10 cellular contexts compared by ENCODE assay signal in genomic region chr4:54942735-54943134, GRCh38.
DNase-seq lines count a peak whose midpoint lies in the region; ATAC-seq and TF ChIP-seq lines count a peak whose summit lies in the region.
"Had no signal": no experiment of that assay in that cellular context is flagged by ENCODE, and none has a peak within 500 bp of the region (broad histone marks: within the 10 kb centered on the region; RNA-seq: fewer than 3 reads in every experiment).

No MANE protein-coding gene starts in this region.

- H3K27me3 ChIP-seq in CD4-positive, CD25-positive, alpha-beta regulatory T cell (ENCODE audit: control insufficient read depth, insufficient read depth, low read length), result no peaks in the 10 kb centered on the region

- no peaks in the 10 kb centered on the region for H3K36me3 Mint-ChIP-seq in CD4-positive, CD25-positive, alpha-beta regulatory T cell
- H3K36me3 Mint-ChIP-seq in T-cell, result no peaks in the 10 kb centered on the region
- H3K36me3 Mint-ChIP-seq: mesothelial cell of epicardium had no signal

- peaks cover 0 to 50% (median 19%) of the 10 kb centered on the region in 4 donors for H3K4me1 Mint-ChIP-seq in CD4-positive, CD25-positive, alpha-beta regulatory T cell
- H3K4me1 Mint-ChIP-seq in T-cell, result peaks cover 50 to 62% (median 52%) of the 10 kb centered on the region in 3 donors

- H3K4me3 Mint-ChIP-seq in CD4-positive, CD25-positive, alpha-beta regulatory T cell, result peak overlapping the region; percentile 14 to 84 (median 65)
- H3K4me3 Mint-ChIP-seq in T-cell, result peak overlapping the region; percentile 56 to 66 (median 59)
- H3K4me3 Mint-ChIP-seq: mesothelial cell of epicardium had no signal

- ATAC-seq in CD4-positive, CD25-positive, alpha-beta regulatory T cell (ENCODE audit: low read depth in 2 of 2), result peak; percentile 79
- peak; percentile 47 for ATAC-seq in GM21447 (IDR thresholded peaks at IDR 0.05; ENCODE audit: unreplicated experiment)
- peak; percentile 81 to 91 (median 82) for ATAC-seq in T-cell (replicated peaks in 1 of 4)
- no peak for ATAC-seq in GM21390 (IDR thresholded peaks at IDR 0.05; ENCODE audit: unreplicated experiment)

- H3K27ac Mint-ChIP-seq in CD4-positive, CD25-positive, alpha-beta regulatory T cell, result peak overlapping the region; percentile 91 to 97 (median 96)
- peak overlapping the region; percentile 92 to 96 for H3K27ac Mint-ChIP-seq in T-cell
- H3K27ac Mint-ChIP-seq: mesothelial cell of epicardium had no signal

- no peaks in the 10 kb centered on the region for H3K36me3 ChIP-seq in CD4-positive, CD25-positive, alpha-beta regulatory T cell (ENCODE audit: control insufficient read depth, insufficient read depth, low read length)

- peak; percentile 26 to 81 (median 70) for DNase-seq in CD4-positive, CD25-positive, alpha-beta regulatory T cell
- peak in 32 of 34 experiments; percentile 5 to 82 (median 48) for DNase-seq in T-cell
- DNase-seq in choroid plexus epithelial cell (ENCODE audit: low read depth), result peak; percentile 11
- DNase-seq in inferior parietal cortex (ENCODE audit: extremely low spot score), result no peak
- DNase-seq in NCI-H1092 (lab: John Stamatoyannopoulos, UW), result no peak
- no peak for DNase-seq in SHP77 treated with DMSO at 0.1 percent for 48 hours (lab: John Stamatoyannopoulos, UW)

- H3K9me3 Mint-ChIP-seq in CD4-positive, CD25-positive, alpha-beta regulatory T cell, result peaks cover 0 to 1% (median 0%) of the 10 kb centered on the region in 7 donors
- no peaks in the 10 kb centered on the region for H3K9me3 Mint-ChIP-seq in T-cell
- H3K9me3 Mint-ChIP-seq: mesothelial cell of epicardium had no signal

- CTCF ChIA-PET in T-cell (lab: Charles Lee), result interaction anchor here (0.7 to 3.3 kb wide), 4 partner anchors 16 to 260 kb away, joined by 3 to 17 read pairs (median 4); no protein-coding TSS in a partner anchor

- H3K9me3 ChIP-seq in CD4-positive, CD25-positive, alpha-beta regulatory T cell (ENCODE audit: control insufficient read depth in 2 of 2, low read length in 2 of 2), result no peaks in the 10 kb centered on the region

- POLR2A ChIA-PET in T-cell (lab: Charles Lee), result interaction anchor here (0.6 to 1.6 kb wide), 3 partner anchors 14 to 453 kb away, joined by 3 to 5 read pairs (median 4); partner anchors contain the start of gene TMEM165 (in 1 of the 2)

- H3K27me3 Mint-ChIP-seq in CD4-positive, CD25-positive, alpha-beta regulatory T cell, result peaks cover under 1% of the 10 kb centered on the region
- no peaks in the 10 kb centered on the region for H3K27me3 Mint-ChIP-seq in T-cell

- peaks cover 11% of the 10 kb centered on the region for H3K4me1 ChIP-seq in CD4-positive, CD25-positive, alpha-beta regulatory T cell (ENCODE audit: control insufficient read depth, insufficient read depth, low read length, poor library complexity, severe bottlenecking)

- H3K27ac ChIP-seq in CD4-positive, CD25-positive, alpha-beta regulatory T cell (ENCODE audit: insufficient read depth, low read length, poor library complexity, severe bottlenecking), result no peak overlapping the region
- H3K27ac ChIP-seq: SK-N-MC had no signal

- peak overlapping the region; percentile 5 for H3K4me3 ChIP-seq in CD4-positive, CD25-positive, alpha-beta regulatory T cell (ENCODE audit: low read depth, low read length)
- H3K4me3 ChIP-seq in choroid plexus epithelial cell (ENCODE audit: low read depth, low read length), result no peak overlapping the region
- H3K4me3 ChIP-seq: SK-N-MC had no signal

- no peak for TF ChIP-seq CTCF in choroid plexus epithelial cell (conservative IDR thresholded peaks at IDR 0.05; ENCODE audit: low read depth, low read length)

Comparison
In these comparisons a context has a peak if more than half of its experiments do, and no peak if none do; other contexts are left out.
1. DNase-seq: peak in CD4-positive, CD25-positive, alpha-beta regulatory T cell (3 of 3), T-cell (32 of 34) and choroid plexus epithelial cell (single experiment); none in inferior parietal cortex (single experiment), NCI-H1092 (single experiment) and SHP77 treated with DMSO at 0.1 percent for 48 hours (single experiment).